ENCODE assay signal across 9 cellular contexts in genomic region chr19:19110410-19111137, GRCh38. TPM values are rescaled to one million over a fixed set of nuclear protein-coding genes. Genes with fewer than 3 reads are reported as not detected.
DNase-seq lines count a peak whose midpoint lies in the region; ATAC-seq, FAIRE-seq and TF ChIP-seq lines count a peak whose summit lies in the region.
"Had no signal": no experiment of that assay in that cellular context is flagged by ENCODE, and none has a peak within 500 bp of the region (broad histone marks: within the 10 kb centered on the region; RNA-seq: fewer than 3 reads in every experiment).

No MANE protein-coding gene starts in this region.

- no peak overlapping the region for H3K9ac ChIP-seq in mammary epithelial cell (ENCODE audit: insufficient read depth, low read length)
- H3K9ac ChIP-seq in liver (ENCODE audit: low read depth in 1 of 2, low read length in 2 of 2): no peak overlapping the region

- H3K4me1 ChIP-seq in A549: peaks cover 5% of the 10 kb centered on the region; the same call in 1 of the 3 replicates
- H3K4me1 ChIP-seq in mammary epithelial cell (ENCODE audit: insufficient read depth, low read length): no peaks in the 10 kb centered on the region
- H3K4me1 ChIP-seq in liver (ENCODE audit: control insufficient read depth in 4 of 4, insufficient read depth in 4 of 4, low read length in 3 of 4): peaks cover 2 to 29% (median 18%) of the 10 kb centered on the region in 4 donors
- H3K4me1 ChIP-seq in spleen: peaks cover 0 to 20% (median 11%) of the 10 kb centered on the region in 6 donors

- H3K27me3 ChIP-seq in mammary epithelial cell (ENCODE audit: insufficient read depth, low read length) (peaks cover 5% of the 10 kb centered on the region), liver (ENCODE audit: control insufficient read depth in 4 of 4, insufficient read depth in 4 of 4, low read length in 3 of 4) (no peaks in the 10 kb centered on the region), spleen (replicated peaks in 1 of 7) (peaks cover 0 to 11% (median 0%) of the 10 kb centered on the region in 7 donors)

- H3K4me2 ChIP-seq in A549 (peak overlapping the region; percentile 57), mammary epithelial cell (ENCODE audit: insufficient read depth, low read depth, low read length) (peak overlapping the region; percentile 47)

- DNase-seq in A549 (ENCODE audit: low read depth in 1 of 2, low spot score in 1 of 2): peak in 1 of 2 experiments; percentile 10
- DNase-seq in mammary epithelial cell: no peak
- no peak for DNase-seq in UCSD-AML1 (lab: John Stamatoyannopoulos, UW; ENCODE audit: unreplicated experiment)
- no peak for DNase-seq in islet precursor cell
- DNase-seq in spleen: no peak
- no peak for DNase-seq in GM19238 (ENCODE audit: insufficient read length, low spot score)
- DNase-seq: EL had no signal

- dilution Hi-C loops in mammary epithelial cell (cut with HindIII; ENCODE audit: low sequenced_read_pairs): no loop called here

- no peak for TF ChIP-seq POLR2A in A549 (IDR thresholded peaks at IDR 0.05; ENCODE audit: low read length)
- no peak for TF ChIP-seq POLR2A in spleen (IDR thresholded peaks at IDR 0.05)

- CTCF ChIA-PET in A549 (lab: Yijun Ruan, JAX) (interaction anchor here (0.9 kb wide), 2 partner anchors 46 to 57 kb away, joined by 3 read pairs; no protein-coding TSS in a partner anchor), mammary epithelial cell (lab: Charles Lee; ENCODE audit: low non-redundant PET) (no interaction called here)

- no peaks in the 10 kb centered on the region for H4K20me1 ChIP-seq in mammary epithelial cell (ENCODE audit: insufficient read depth, low read length)

- H3K36me3 ChIP-seq in mammary epithelial cell (ENCODE audit: insufficient read depth, low read length): no peaks in the 10 kb centered on the region
- peaks cover 3 to 10% (median 6%) of the 10 kb centered on the region in 4 donors for H3K36me3 ChIP-seq in liver (ENCODE audit: control insufficient read depth in 4 of 4, insufficient read depth in 3 of 4, low read depth in 1 of 4, low read length in 3 of 4)
- peaks cover 0 to 30% (median 5%) of the 10 kb centered on the region in 6 donors for H3K36me3 ChIP-seq in spleen

- intact Hi-C loops in mammary epithelial cell (cut with micrococcal nuclease): no loop called here
- intact Hi-C loops in spleen (cut with DNase I; ENCODE audit: low total_unique reads): no loop called here

- TF ChIP-seq RAD21 in A549 (conservative IDR thresholded peaks at IDR 0.05 in 1 of 2, IDR thresholded peaks at IDR 0.05 in 1 of 2) (no peak), liver (IDR thresholded peaks at IDR 0.05) (no peak)

- WGBS in A549 (ENCODE audit: missing lambda C conversion rate): 41% methylated on average over 22 of the region's 66 CpGs
- 26% methylated on average over 25 of the region's 66 CpGs for WGBS in mammary epithelial cell (ENCODE audit: low coverage, missing lambda C conversion rate)
- 56% methylated on average over 66 of the region's 66 CpGs for WGBS in liver
- 3 to 27% (median 17%) methylated on average over 23 to 66 of the region's 66 CpGs for WGBS in spleen, 5 donors

- H3K79me2 ChIP-seq in mammary epithelial cell (ENCODE audit: insufficient read depth, low read length): no peaks in the 10 kb centered on the region

- in situ Hi-C loops in mammary epithelial cell (cut with MboI; ENCODE audit: low sequenced_read_pairs in 2 of 2): no loop called here

- H3K9me3 ChIP-seq in A549 (no peaks in the 10 kb centered on the region), mammary epithelial cell (replicated peaks; ENCODE audit: insufficient read depth, low read length) (no peaks in the 10 kb centered on the region), liver (ENCODE audit: control insufficient read depth in 4 of 4, low read length in 3 of 4) (no peaks in the 10 kb centered on the region), spleen (no peaks in the 10 kb centered on the region)

- no peak overlapping the region for H3K27ac ChIP-seq in A549
- no peak overlapping the region for H3K27ac ChIP-seq in mammary epithelial cell (ENCODE audit: insufficient read depth, low read depth, low read length)
- H3K27ac ChIP-seq in liver (ENCODE audit: low read depth in 1 of 2, low read length in 2 of 2): peak overlapping the region; percentile 81 to 89
- H3K27ac ChIP-seq in spleen: no peak overlapping the region

- no peak for TF ChIP-seq EP300 in A549 (IDR thresholded peaks at IDR 0.05)

- no peak overlapping the region for H3K4me3 ChIP-seq in A549
- H3K4me3 ChIP-seq in GM12875 (ENCODE audit: low read depth, low read length): peak overlapping the region; percentile 16
- H3K4me3 ChIP-seq in mammary epithelial cell (replicated peaks in 1 of 3; ENCODE audit: insufficient read depth in 1 of 3, low read depth in 2 of 3, low read length in 3 of 3): no peak overlapping the region
- no peak overlapping the region for H3K4me3 ChIP-seq in liver (ENCODE audit: low read depth in 1 of 3, low read length in 3 of 3)
- H3K4me3 ChIP-seq in spleen: peak overlapping the region in 2 of 8 donors; percentile 15 to 32

- no peak for FAIRE-seq in A549 (lab: Jason Lieb, UNC)

- TF ChIP-seq CTCF in A549 (IDR thresholded peaks at IDR 0.05) (no peak; the same call in 2 of the 3 replicates), GM12875 (IDR thresholded peaks at IDR 0.05; ENCODE audit: borderline replicate concordance, insufficient read depth, low read depth, low read length) (peak; percentile 59), mammary epithelial cell (conservative IDR thresholded peaks at IDR 0.05 in 1 of 2, IDR thresholded peaks at IDR 0.05 in 1 of 2; ENCODE audit: extremely low read depth in 1 of 2, insufficient read depth in 1 of 2, low read depth in 1 of 2, low read length in 2 of 2) (peak in 1 of 2 donors; percentile 20), liver (IDR thresholded peaks at IDR 0.05; ENCODE audit: low read depth, low read length, missing input control) (no peak), spleen (IDR thresholded peaks at IDR 0.05 in 8 of 11, conservative IDR thresholded peaks at IDR 0.05 in 3 of 11) (peak in 5 of 11 experiments; percentile 32 to 55 (median 52))

- BruUV-seq in mammary epithelial cell (replicated peaks; lab: Mats Ljungman, UMichigan): no TSS peak

- peak; percentile 37 to 67; a peak in 4 of 6 replicates for ATAC-seq in A549

- POLR2A ChIA-PET in A549 (lab: Yijun Ruan, JAX): no interaction called here

- no peak overlapping the region for H2AFZ ChIP-seq in mammary epithelial cell (ENCODE audit: low read depth, low read length)

TF ChIP-seq in A549, 52 proteins besides CTCF, POLR2A, EP300 and RAD21:
- TF ChIP-seq MAX (IDR thresholded peaks at IDR 0.05) (0 out of 2 replicates have a peak, but pooled peaks have one; percentile 23), HOXB13 (CRISPR knock-in tag; IDR thresholded peaks at IDR 0.05; ENCODE audit: low read depth) (no peak)

TF ChIP-seq in liver, 16 proteins besides CTCF, POLR2A, EP300 and RAD21 (continues in another document):
- no peak for TF ChIP-seq MAX (IDR thresholded peaks at IDR 0.05)

RNA-seq across cellular contexts. Expression of gene TMEM161A, which starts 27.7 kb away (rescaled TPM):
- polyA plus RNA-seq in A549 (2011; rRNA removed) (18.3 and 19.3 TPM in 2 replicates), A549 (2017; fragmentation: RNase III; extraction: RNeasy Plus Mini Kit Qiagen cat#74134 plus additional on column Dnase treatment) (19.2 to 22.1 TPM (median 21.3 TPM) in 3 replicates), mammary epithelial cell (27.2 TPM), liver (10 to 100 TPM; 25.3 to 27.1 TPM), spleen (10 to 100 TPM; 17.0 to 31.7 (median 26.2) TPM)
- polyA plus RNA-seq in A549 (2012; cell fraction: cytosol; rRNA removed): 43.3 and 54.9 TPM in 2 replicates
- 141 and 184 TPM in 2 replicates for polyA plus RNA-seq in A549 (2012; cell fraction: nucleus; rRNA removed)
- 30.1 and 50.0 TPM in 2 replicates for polyA minus RNA-seq in A549 (2011; rRNA and poly(A)+ RNA removed)
- total RNA-seq in mammary epithelial cell (10 to 100 TPM; 21.5 to 33.0 TPM), liver (10 to 100 TPM; 13.1 to 22.7 TPM), spleen (10 to 100 TPM; 15.1 to 21.9 (median 18.4) TPM)
- polyA minus RNA-seq in mammary epithelial cell: 24.2 TPM

RNA-seq across cellular contexts. Expression of gene SLC25A42, which starts 46.8 kb away (rescaled TPM):
- polyA plus RNA-seq in A549 (2011; rRNA removed) (0.85 and 0.92 TPM in 2 replicates), A549 (2017; fragmentation: RNase III; extraction: RNeasy Plus Mini Kit Qiagen cat#74134 plus additional on column Dnase treatment) (1.3 to 1.7 TPM (median 1.6 TPM) in 3 replicates), mammary epithelial cell (3.0 TPM), liver (10 to 100 TPM; 40.7 to 89.6 TPM), spleen (10 to 100 TPM in 2 of 3 donors, 1 to 10 TPM in 1; 9.7 to 11.6 (median 10.6) TPM)
- 1.3 and 1.8 TPM in 2 replicates for polyA plus RNA-seq in A549 (2012; cell fraction: cytosol; rRNA removed)
- polyA plus RNA-seq in A549 (2012; cell fraction: nucleus; rRNA removed): 4.5 and 4.8 TPM in 2 replicates
- polyA minus RNA-seq in A549 (2011; rRNA and poly(A)+ RNA removed): 0.78 and 1.9 TPM in 2 replicates
- total RNA-seq in mammary epithelial cell (1 to 10 TPM; 3.0 to 5.1 TPM), liver (10 to 100 TPM; 24.7 to 79.7 TPM), spleen (10 to 100 TPM; 12.5 to 25.3 (median 16.8) TPM)
- polyA minus RNA-seq in mammary epithelial cell: 0.26 TPM

RNA-seq across cellular contexts. Expression of gene MEF2B, which starts 59.5 kb away (rescaled TPM):
- polyA plus RNA-seq in A549 (2011; rRNA removed): 0.10 and 0.20 TPM in 2 replicates
- polyA plus RNA-seq in A549 (2012; cell fraction: cytosol; rRNA removed): 0.26 and 0.54 TPM in 2 replicates
- polyA plus RNA-seq in A549 (2012; cell fraction: nucleus; rRNA removed): 3.6 and 4.1 TPM in 2 replicates
- polyA plus RNA-seq in A549 (2017; fragmentation: RNase III; extraction: RNeasy Plus Mini Kit Qiagen cat#74134 plus additional on column Dnase treatment): 0.13 to 0.31 TPM (median 0.29 TPM) in 3 replicates
- 0.17 TPM in 1 of 2 replicates, not detected in the other for polyA minus RNA-seq in A549 (2011; rRNA and poly(A)+ RNA removed)
- under 1 TPM in 1 of 2 donors, not detected in 1; 0.68 TPM for total RNA-seq in mammary epithelial cell
- polyA plus RNA-seq in mammary epithelial cell: 0.05 TPM
- polyA minus RNA-seq in mammary epithelial cell: not detected
- total RNA-seq in liver: under 1 TPM in 1 of 2 donors, not detected in 1; 0.08 TPM
- under 1 TPM; 0.30 to 0.39 TPM for polyA plus RNA-seq in liver
- 1 to 10 TPM; 2.6 to 7.8 (median 3.6) TPM for total RNA-seq in spleen
- 10 to 100 TPM in 1 of 3 donors, 1 to 10 TPM in 2; 2.2 to 15.5 (median 2.7) TPM for polyA plus RNA-seq in spleen

Comparison
In these comparisons a context has a peak if more than half of its experiments do, and no peak if none do; other contexts are left out.
1. H3K27ac ChIP-seq: peak in liver (2 of 2); none in A549 (0 of 2), mammary epithelial cell (single experiment) and spleen (0 of 8).